In genomic region chr5:178785999-178786398, GRCh38 we compare ENCODE assay signal across 1 cellular context.
TF ChIP-seq lines count a peak whose summit lies in the region.

No MANE protein-coding gene starts in this region.

TF ChIP-seq in GM23338, 12 proteins besides CTCF, POLR2A, EP300 and RAD21 (continued from another document):
- TF ChIP-seq, protein P1, sequence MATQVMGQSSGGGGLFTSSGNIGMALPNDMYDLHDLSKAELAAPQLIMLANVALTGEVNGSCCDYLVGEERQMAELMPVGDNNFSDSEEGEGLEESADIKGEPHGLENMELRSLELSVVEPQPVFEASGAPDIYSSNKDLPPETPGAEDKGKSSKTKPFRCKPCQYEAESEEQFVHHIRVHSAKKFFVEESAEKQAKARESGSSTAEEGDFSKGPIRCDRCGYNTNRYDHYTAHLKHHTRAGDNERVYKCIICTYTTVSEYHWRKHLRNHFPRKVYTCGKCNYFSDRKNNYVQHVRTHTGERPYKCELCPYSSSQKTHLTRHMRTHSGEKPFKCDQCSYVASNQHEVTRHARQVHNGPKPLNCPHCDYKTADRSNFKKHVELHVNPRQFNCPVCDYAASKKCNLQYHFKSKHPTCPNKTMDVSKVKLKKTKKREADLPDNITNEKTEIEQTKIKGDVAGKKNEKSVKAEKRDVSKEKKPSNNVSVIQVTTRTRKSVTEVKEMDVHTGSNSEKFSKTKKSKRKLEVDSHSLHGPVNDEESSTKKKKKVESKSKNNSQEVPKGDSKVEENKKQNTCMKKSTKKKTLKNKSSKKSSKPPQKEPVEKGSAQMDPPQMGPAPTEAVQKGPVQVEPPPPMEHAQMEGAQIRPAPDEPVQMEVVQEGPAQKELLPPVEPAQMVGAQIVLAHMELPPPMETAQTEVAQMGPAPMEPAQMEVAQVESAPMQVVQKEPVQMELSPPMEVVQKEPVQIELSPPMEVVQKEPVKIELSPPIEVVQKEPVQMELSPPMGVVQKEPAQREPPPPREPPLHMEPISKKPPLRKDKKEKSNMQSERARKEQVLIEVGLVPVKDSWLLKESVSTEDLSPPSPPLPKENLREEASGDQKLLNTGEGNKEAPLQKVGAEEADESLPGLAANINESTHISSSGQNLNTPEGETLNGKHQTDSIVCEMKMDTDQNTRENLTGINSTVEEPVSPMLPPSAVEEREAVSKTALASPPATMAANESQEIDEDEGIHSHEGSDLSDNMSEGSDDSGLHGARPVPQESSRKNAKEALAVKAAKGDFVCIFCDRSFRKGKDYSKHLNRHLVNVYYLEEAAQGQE (IDR thresholded peaks at IDR 0.05; ENCODE audit: unreplicated experiment): no peak
- TF ChIP-seq, protein P2, sequence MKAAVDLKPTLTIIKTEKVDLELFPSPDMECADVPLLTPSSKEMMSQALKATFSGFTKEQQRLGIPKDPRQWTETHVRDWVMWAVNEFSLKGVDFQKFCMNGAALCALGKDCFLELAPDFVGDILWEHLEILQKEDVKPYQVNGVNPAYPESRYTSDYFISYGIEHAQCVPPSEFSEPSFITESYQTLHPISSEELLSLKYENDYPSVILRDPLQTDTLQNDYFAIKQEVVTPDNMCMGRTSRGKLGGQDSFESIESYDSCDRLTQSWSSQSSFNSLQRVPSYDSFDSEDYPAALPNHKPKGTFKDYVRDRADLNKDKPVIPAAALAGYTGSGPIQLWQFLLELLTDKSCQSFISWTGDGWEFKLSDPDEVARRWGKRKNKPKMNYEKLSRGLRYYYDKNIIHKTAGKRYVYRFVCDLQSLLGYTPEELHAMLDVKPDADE (IDR thresholded peaks at IDR 0.05): no peak
- TF ChIP-seq ZNF462 (CRISPR knock-in tag; IDR thresholded peaks at IDR 0.05): no peak
- no peak for TF ChIP-seq EZH2 (IDR thresholded peaks at IDR 0.05; ENCODE audit: low read depth, unreplicated experiment)
